In genomic region chr3:123149525-123149924, GRCh38 we compare ENCODE assay signal across 20 cellular contexts.
"Had no signal": no experiment of that assay in that cellular context is flagged by ENCODE, and none has a peak within 500 bp of the region (broad histone marks: within the 10 kb centered on the region; RNA-seq: fewer than 3 reads in every experiment).

No MANE protein-coding gene starts in this region.

- H3K27ac ChIP-seq: breast epithelium, colonic mucosa, dorsolateral prefrontal cortex, esophagus muscularis mucosa, sigmoid colon, thoracic aorta had no signal

- DNase-seq: activated CD4-positive, alpha-beta T cell treated with anti-CD3 and anti-CD28 coated beads, Interleukin-2, amount 10 ng/mL, durations not matched to agents 24 days and 14 days; activated CD8-positive, alpha-beta memory T cell treated with anti-CD3 and anti-CD28 coated beads, Interleukin-2, amount 10 ng/mL, durations not matched to agents 7 days and 5 days; activated CD8-positive, alpha-beta T cell treated with anti-CD3 and anti-CD28 coated beads for 36 hours; activated naive CD8-positive, alpha-beta T cell treated with anti-CD3 and anti-CD28 coated beads for 36 hours; colonic mucosa; effector memory CD8-positive, alpha-beta T cell; hippocampal formation; left ventricle myocardium superior; mesenchymal stem cell; occipital lobe; sigmoid colon; stimulated activated CD4-positive, alpha-beta T cell treated with anti-CD3 and anti-CD28 coated beads, Interleukin-2, amount 100 ng/mL, for 48 hours; stimulated activated CD8-positive, alpha-beta memory T cell treated with anti-CD3 and anti-CD28 coated beads, Interleukin-4, amount 100 ng/mL, for 48 hours; stimulated activated naive CD4-positive, alpha-beta T cell treated with Interleukin-2 at 50 U/mL for 16 hours had no signal

- H3K27ac Mint-ChIP-seq: activated CD4-positive, alpha-beta T cell treated with anti-CD3 and anti-CD28 coated beads, Interleukin-2, amount 10 ng/mL, durations not matched to agents 24 days and 14 days; activated CD8-positive, alpha-beta memory T cell treated with anti-CD3 and anti-CD28 coated beads, Interleukin-2, amount 10 ng/mL, durations not matched to agents 7 days and 5 days; activated CD8-positive, alpha-beta T cell treated with anti-CD3 and anti-CD28 coated beads for 36 hours; activated naive CD8-positive, alpha-beta T cell treated with anti-CD3 and anti-CD28 coated beads for 36 hours; type B pancreatic cell had no signal

- H3K9me3 Mint-ChIP-seq: activated CD8-positive, alpha-beta T cell treated with anti-CD3 and anti-CD28 coated beads for 36 hours; type B pancreatic cell had no signal

- H3K27me3 Mint-ChIP-seq: activated CD4-positive, alpha-beta T cell treated with anti-CD3 and anti-CD28 coated beads, Interleukin-2, amount 10 ng/mL, durations not matched to agents 24 days and 14 days; activated CD8-positive, alpha-beta memory T cell treated with anti-CD3 and anti-CD28 coated beads, Interleukin-2, amount 10 ng/mL, durations not matched to agents 7 days and 5 days; activated CD8-positive, alpha-beta T cell treated with anti-CD3 and anti-CD28 coated beads for 36 hours; activated naive CD8-positive, alpha-beta T cell treated with anti-CD3 and anti-CD28 coated beads for 36 hours; central memory CD8-positive, alpha-beta T cell; effector memory CD8-positive, alpha-beta T cell; type B pancreatic cell had no signal

- H3K4me3 ChIP-seq: breast epithelium, colonic mucosa, dorsolateral prefrontal cortex, esophagus muscularis mucosa, sigmoid colon, thoracic aorta had no signal

- H3K4me1 Mint-ChIP-seq: activated CD8-positive, alpha-beta memory T cell treated with anti-CD3 and anti-CD28 coated beads, Interleukin-2, amount 10 ng/mL, durations not matched to agents 7 days and 5 days; activated naive CD8-positive, alpha-beta T cell treated with anti-CD3 and anti-CD28 coated beads for 36 hours had no signal

- H3K9me3 ChIP-seq: breast epithelium, colonic mucosa, esophagus muscularis mucosa, sigmoid colon, thoracic aorta had no signal

- ATAC-seq: activated CD8-positive, alpha-beta memory T cell treated with anti-CD3 and anti-CD28 coated beads, Interleukin-2, amount 10 ng/mL, durations not matched to agents 7 days and 5 days; activated CD8-positive, alpha-beta T cell treated with anti-CD3 and anti-CD28 coated beads for 36 hours; effector memory CD8-positive, alpha-beta T cell; left ventricle myocardium superior had no signal

- H3K4me1 ChIP-seq: breast epithelium, colonic mucosa, esophagus muscularis mucosa had no signal

- H3K27me3 ChIP-seq: breast epithelium, colonic mucosa, dorsolateral prefrontal cortex, esophagus muscularis mucosa, sigmoid colon had no signal

- H3K4me3 Mint-ChIP-seq: activated CD4-positive, alpha-beta T cell treated with anti-CD3 and anti-CD28 coated beads, Interleukin-2, amount 10 ng/mL, durations not matched to agents 24 days and 14 days; activated CD8-positive, alpha-beta memory T cell treated with anti-CD3 and anti-CD28 coated beads, Interleukin-2, amount 10 ng/mL, durations not matched to agents 7 days and 5 days; activated CD8-positive, alpha-beta T cell treated with anti-CD3 and anti-CD28 coated beads for 36 hours; activated naive CD8-positive, alpha-beta T cell treated with anti-CD3 and anti-CD28 coated beads for 36 hours; central memory CD8-positive, alpha-beta T cell; effector memory CD8-positive, alpha-beta T cell; type B pancreatic cell had no signal
